In genomic region chr7:29924006-29924405, GRCh38 we compare ENCODE assay signal across 18 cellular contexts.
A peak's percentile ranks its signal among the peaks of the same experiment; 100 is the strongest.
DNase-seq lines count a peak whose midpoint lies in the region; ATAC-seq, FAIRE-seq and TF ChIP-seq lines count a peak whose summit lies in the region.
"Had no signal": no experiment of that assay in that cellular context is flagged by ENCODE, and none has a peak within 500 bp of the region (broad histone marks: within the 10 kb centered on the region; RNA-seq: fewer than 3 reads in every experiment).

No MANE protein-coding gene starts in this region.

- no peak overlapping the region for H4K91ac ChIP-seq in H9 (ENCODE audit: insufficient read length, low read depth, low read length)

- no peak overlapping the region for H3K4me3 ChIP-seq in endodermal cell (ENCODE audit: low read length)
- H3K4me3 ChIP-seq in psoas muscle = no peak overlapping the region
- H3K4me3 ChIP-seq: PC-9 had no signal

- no peak overlapping the region for H3K4ac ChIP-seq in H9 (ENCODE audit: low read depth, low read length)

- DNase-seq in H9 = no peak
- DNase-seq in RPMI8226 = peak; percentile 37
- peak; percentile 47 for DNase-seq in endodermal cell
- no peak for DNase-seq in psoas muscle
- DNase-seq in HFFc6 = no peak
- no peak for DNase-seq in urothelium cell line (ENCODE audit: low spot score)
- DNase-seq in erythroblast (lab: John Stamatoyannopoulos, UW) = no peak
- DNase-seq: BE2C; CD8-positive, alpha-beta T cell; IMR-90; NCI-H1048; NCI-H146; NCI-H2081 treated with DMSO at 0.1 percent for 48 hours; NCI-H2227 treated with DMSO at 0.1 percent for 48 hours; NCI-H526; PC-9; SK-N-SH had no signal

- H3K9ac ChIP-seq in H9 (ENCODE audit: extremely low read depth, insufficient read length, low read length) (no peak overlapping the region), endodermal cell (ENCODE audit: extremely low read depth, low read length, poor library complexity, severe bottlenecking) (no peak overlapping the region)
- H3K9ac ChIP-seq: SK-N-SH had no signal

- H3K9me3 Mint-ChIP-seq in H9 = no peaks in the 10 kb centered on the region
- no peaks in the 10 kb centered on the region for H3K9me3 Mint-ChIP-seq in endodermal cell
- no peaks in the 10 kb centered on the region for H3K9me3 Mint-ChIP-seq in HFFc6
- H3K9me3 Mint-ChIP-seq: CD8-positive, alpha-beta T cell had no signal

- H3K9me3 ChIP-seq in H9 (ENCODE audit: control insufficient read depth, low read depth, low read length) (no peaks in the 10 kb centered on the region), endodermal cell (ENCODE audit: control insufficient read depth, low read length) (no peaks in the 10 kb centered on the region), psoas muscle (no peaks in the 10 kb centered on the region)
- H3K9me3 ChIP-seq: BE2C, SK-N-SH had no signal

- no peak for TF ChIP-seq POLR2A in erythroblast (IDR thresholded peaks at IDR 0.05; ENCODE audit: low read length)

- TF ChIP-seq CTCF in H9 (conservative IDR thresholded peaks at IDR 0.05) (no peak; the same call in 2 of the 3 replicates), endodermal cell (conservative IDR thresholded peaks at IDR 0.05) (peak; percentile 37), psoas muscle (IDR thresholded peaks at IDR 0.05) (no peak), HFFc6 (IDR thresholded peaks at IDR 0.05) (no peak)

- H3K36me3 Mint-ChIP-seq in H9 (ENCODE audit: insufficient read depth in 1 of 3, low read depth in 3 of 3) = peaks cover 5 to 77% (median 15%) of the 10 kb centered on the region in 3 experiments; a peak in 6 of 7 replicates
- H3K36me3 Mint-ChIP-seq in endodermal cell (ENCODE audit: low read depth) = peaks cover 68% of the 10 kb centered on the region
- peaks cover 29% of the 10 kb centered on the region for H3K36me3 Mint-ChIP-seq in HFFc6 (ENCODE audit: low read depth)

- H2BK20ac ChIP-seq in H9 (ENCODE audit: low read depth, low read length, poor library complexity, severe bottlenecking) = no peak overlapping the region

- H2BK120ac ChIP-seq in H9 (ENCODE audit: low read depth, low read length, poor library complexity, severe bottlenecking) = no peak overlapping the region

- no peak overlapping the region for H4K5ac ChIP-seq in H9 (ENCODE audit: insufficient read length, low read depth, low read length)

- H3K79me2 ChIP-seq in H9 (ENCODE audit: insufficient read depth, low read length) = no peaks in the 10 kb centered on the region

- H4K8ac ChIP-seq in H9 (replicated peaks; ENCODE audit: insufficient read length, low read depth, low read length) = no peak overlapping the region

- H3K14ac ChIP-seq in H9 (ENCODE audit: insufficient read depth, low read length) = no peak overlapping the region

- no peaks in the 10 kb centered on the region for H4K20me1 ChIP-seq in H9 (ENCODE audit: control insufficient read depth, insufficient read depth, insufficient read length)

- no peak overlapping the region for H3K18ac ChIP-seq in H9 (ENCODE audit: insufficient read length, low read depth, low read length)

- no peaks in the 10 kb centered on the region for H3K23me2 ChIP-seq in H9 (ENCODE audit: insufficient read length, low read depth, low read length, poor library complexity, severe bottlenecking)

- no peaks in the 10 kb centered on the region for H3K27me3 ChIP-seq in H9 (ENCODE audit: insufficient read depth, low read length)
- H3K27me3 ChIP-seq in endodermal cell (ENCODE audit: control insufficient read depth, insufficient read depth, low read length, poor library complexity, severe bottlenecking) = no peaks in the 10 kb centered on the region
- no peaks in the 10 kb centered on the region for H3K27me3 ChIP-seq in psoas muscle (ENCODE audit: insufficient read depth in 3 of 3, low read length in 2 of 3)
- H3K27me3 ChIP-seq: BE2C had no signal

- H2BK5ac ChIP-seq in H9 (ENCODE audit: insufficient read length, low read length) = no peak overlapping the region

- H3K4me1 ChIP-seq in H9 (ENCODE audit: insufficient read depth, low read length) = no peaks in the 10 kb centered on the region
- H3K4me1 ChIP-seq in endodermal cell (ENCODE audit: control insufficient read depth, insufficient read depth, low read length) = no peaks in the 10 kb centered on the region
- no peaks in the 10 kb centered on the region for H3K4me1 ChIP-seq in psoas muscle
- H3K4me1 ChIP-seq: BE2C had no signal

- H3K4me2 ChIP-seq in H9 (ENCODE audit: insufficient read depth, insufficient read length, low read length) = no peak overlapping the region
- H3K4me2 ChIP-seq: PC-9, SK-N-SH had no signal

- H2AK5ac ChIP-seq in H9 (ENCODE audit: insufficient read length, low read length) = no peak overlapping the region

- H2BK15ac ChIP-seq in H9 (ENCODE audit: low read depth, low read length) = no peak overlapping the region

- no peak overlapping the region for H2BK12ac ChIP-seq in H9 (ENCODE audit: insufficient read length, low read depth, low read length)

- H3K23ac ChIP-seq in H9 (ENCODE audit: insufficient read length, low read depth, low read length) = no peak overlapping the region

- no peak overlapping the region for H2AFZ ChIP-seq in H9 (ENCODE audit: low read length)
- H2AFZ ChIP-seq: PC-9 had no signal

- H3K79me1 ChIP-seq in H9 (ENCODE audit: insufficient read depth, low read depth, low read length, poor library complexity, severe bottlenecking) = no peaks in the 10 kb centered on the region

- peak overlapping the region; percentile 4 to 91 (median 49); a peak in 1 of 7 replicates for H3K27ac Mint-ChIP-seq in H9
- peak overlapping the region; percentile 36 for H3K27ac Mint-ChIP-seq in endodermal cell
- no peak overlapping the region for H3K27ac Mint-ChIP-seq in HFFc6
- H3K27ac Mint-ChIP-seq: CD8-positive, alpha-beta T cell had no signal

- intact Hi-C loops in psoas muscle (cut with DNase I) = loop anchor here (5.0 kb wide), 3 partner anchors 117 to 287 kb away; partner anchors contain the start of gene WIPF3 (in 1 of the 2)

- H3K27ac ChIP-seq in H9 (ENCODE audit: insufficient read length, low read depth, low read length) (no peak overlapping the region), endodermal cell (ENCODE audit: low read depth, low read length) (no peak overlapping the region), psoas muscle (no peak overlapping the region)
- H3K27ac ChIP-seq: PC-9 had no signal

- H3T11ph ChIP-seq in H9 (ENCODE audit: low read length) = no peak overlapping the region

- H3K27me3 Mint-ChIP-seq in H9 (ENCODE audit: low read depth) (no peaks in the 10 kb centered on the region), endodermal cell (ENCODE audit: insufficient read depth) (no peaks in the 10 kb centered on the region), HFFc6 (ENCODE audit: insufficient read depth) (peaks cover 2% of the 10 kb centered on the region; the same call in 1 of the 2 replicates)

- H3K36me3 ChIP-seq in endodermal cell (ENCODE audit: control insufficient read depth, insufficient read depth, low read length) (peaks cover 70% of the 10 kb centered on the region), psoas muscle (ENCODE audit: insufficient read depth in 1 of 2, low read depth in 1 of 2) (no peaks in the 10 kb centered on the region)

- H3K56ac ChIP-seq in H9 (ENCODE audit: insufficient read length, low read depth, low read length) = no peak overlapping the region

- FAIRE-seq in urothelium cell line (lab: Jason Lieb, UNC) = no peak

- WGBS in H9 (ENCODE audit: extremely low coverage, insufficient read length, low lambda C conversion rate) = no CpG with 5 or more reads among the region's 9 CpGs
- 83 to 90% methylated on average over 8 to 9 of the region's 9 CpGs for WGBS in endodermal cell (ENCODE audit: insufficient coverage in 1 of 2, insufficient read length in 1 of 2), 2 experiments
- 45 to 50% (median 50%) methylated on average over 9 of the region's 9 CpGs for WGBS in psoas muscle, 3 donors

- H3K4me1 Mint-ChIP-seq in H9 (peaks cover 0 to 3% of the 10 kb centered on the region in 2 experiments; a peak in 1 of 4 replicates), endodermal cell (no peaks in the 10 kb centered on the region), HFFc6 (ENCODE audit: low read depth) (no peaks in the 10 kb centered on the region)

- ATAC-seq in psoas muscle (peak in 3 of 4 donors; percentile 22 to 43 (median 36)), HG03457 (IDR thresholded peaks at IDR 0.05; ENCODE audit: unreplicated experiment) (no peak)
- ATAC-seq: CD8-positive, alpha-beta T cell had no signal

- H3K4me3 Mint-ChIP-seq in H9 (no peak overlapping the region), endodermal cell (no peak overlapping the region), HFFc6 (no peak overlapping the region)
- H3K4me3 Mint-ChIP-seq: CD8-positive, alpha-beta T cell had no signal

Comparison
In these comparisons a context has a peak if more than half of its experiments do, and no peak if none do; other contexts are left out.
1. DNase-seq: peak in RPMI8226 (single experiment) and endodermal cell (single experiment); none in H9 (single experiment), psoas muscle (0 of 2), HFFc6 (single experiment), urothelium cell line (single experiment) and erythroblast (0 of 2).